1 cellular context compared by ENCODE assay signal in the genomic region with DNA sequence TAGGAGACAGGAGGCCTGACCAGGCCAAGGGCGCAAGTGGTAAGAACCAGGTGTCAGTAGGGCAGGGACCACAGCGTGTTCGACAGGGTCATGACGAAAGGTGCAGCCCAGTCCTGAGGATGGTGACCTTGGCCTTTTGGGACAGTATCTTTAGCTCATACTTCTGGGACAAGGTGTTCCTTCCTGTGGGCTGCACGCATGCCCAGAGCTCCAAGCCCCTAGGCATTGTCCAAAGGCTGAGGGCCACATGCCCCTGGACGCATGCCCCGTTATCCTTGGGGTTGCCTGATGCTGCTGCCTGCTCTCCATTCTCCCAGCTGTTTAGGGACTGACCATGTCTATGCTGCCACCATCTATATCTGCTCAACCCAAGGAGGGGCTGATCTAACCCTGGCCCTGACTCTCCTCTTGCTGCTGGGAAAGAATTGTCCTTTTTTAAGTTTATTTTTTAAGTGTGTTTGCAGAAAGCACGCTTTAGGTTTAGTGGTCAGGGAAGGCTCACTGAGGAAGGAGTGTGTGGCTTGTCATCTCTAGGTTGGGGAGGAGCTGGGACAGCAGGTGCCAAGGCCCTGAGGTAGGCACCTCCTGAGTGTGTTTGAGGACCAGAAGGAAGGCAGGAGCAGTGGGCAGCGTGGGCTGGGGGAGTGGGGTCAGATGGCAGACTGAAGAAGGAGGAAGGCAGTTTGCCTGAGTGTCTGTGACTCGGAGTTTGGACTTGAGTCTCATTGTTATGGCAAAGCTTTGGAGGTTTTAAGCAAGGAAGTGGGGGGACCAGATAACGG.
TF ChIP-seq lines count a peak whose summit lies in the region.

No MANE protein-coding gene starts in this region.

TF ChIP-seq in HepG2, 621 proteins besides CTCF, POLR2A, EP300 and RAD21 (continued from another document):
- TF ChIP-seq, protein P1, sequence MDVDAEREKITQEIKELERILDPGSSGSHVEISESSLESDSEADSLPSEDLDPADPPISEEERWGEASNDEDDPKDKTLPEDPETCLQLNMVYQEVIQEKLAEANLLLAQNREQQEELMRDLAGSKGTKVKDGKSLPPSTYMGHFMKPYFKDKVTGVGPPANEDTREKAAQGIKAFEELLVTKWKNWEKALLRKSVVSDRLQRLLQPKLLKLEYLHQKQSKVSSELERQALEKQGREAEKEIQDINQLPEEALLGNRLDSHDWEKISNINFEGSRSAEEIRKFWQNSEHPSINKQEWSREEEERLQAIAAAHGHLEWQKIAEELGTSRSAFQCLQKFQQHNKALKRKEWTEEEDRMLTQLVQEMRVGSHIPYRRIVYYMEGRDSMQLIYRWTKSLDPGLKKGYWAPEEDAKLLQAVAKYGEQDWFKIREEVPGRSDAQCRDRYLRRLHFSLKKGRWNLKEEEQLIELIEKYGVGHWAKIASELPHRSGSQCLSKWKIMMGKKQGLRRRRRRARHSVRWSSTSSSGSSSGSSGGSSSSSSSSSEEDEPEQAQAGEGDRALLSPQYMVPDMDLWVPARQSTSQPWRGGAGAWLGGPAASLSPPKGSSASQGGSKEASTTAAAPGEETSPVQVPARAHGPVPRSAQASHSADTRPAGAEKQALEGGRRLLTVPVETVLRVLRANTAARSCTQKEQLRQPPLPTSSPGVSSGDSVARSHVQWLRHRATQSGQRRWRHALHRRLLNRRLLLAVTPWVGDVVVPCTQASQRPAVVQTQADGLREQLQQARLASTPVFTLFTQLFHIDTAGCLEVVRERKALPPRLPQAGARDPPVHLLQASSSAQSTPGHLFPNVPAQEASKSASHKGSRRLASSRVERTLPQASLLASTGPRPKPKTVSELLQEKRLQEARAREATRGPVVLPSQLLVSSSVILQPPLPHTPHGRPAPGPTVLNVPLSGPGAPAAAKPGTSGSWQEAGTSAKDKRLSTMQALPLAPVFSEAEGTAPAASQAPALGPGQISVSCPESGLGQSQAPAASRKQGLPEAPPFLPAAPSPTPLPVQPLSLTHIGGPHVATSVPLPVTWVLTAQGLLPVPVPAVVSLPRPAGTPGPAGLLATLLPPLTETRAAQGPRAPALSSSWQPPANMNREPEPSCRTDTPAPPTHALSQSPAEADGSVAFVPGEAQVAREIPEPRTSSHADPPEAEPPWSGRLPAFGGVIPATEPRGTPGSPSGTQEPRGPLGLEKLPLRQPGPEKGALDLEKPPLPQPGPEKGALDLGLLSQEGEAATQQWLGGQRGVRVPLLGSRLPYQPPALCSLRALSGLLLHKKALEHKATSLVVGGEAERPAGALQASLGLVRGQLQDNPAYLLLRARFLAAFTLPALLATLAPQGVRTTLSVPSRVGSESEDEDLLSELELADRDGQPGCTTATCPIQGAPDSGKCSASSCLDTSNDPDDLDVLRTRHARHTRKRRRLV (CRISPR knock-in tag; IDR thresholded peaks at IDR 0.05): no peak
- TF ChIP-seq ZNF678 (CRISPR knock-in tag; IDR thresholded peaks at IDR 0.05): no peak
- TF ChIP-seq ZNF552 (CRISPR knock-in tag; IDR thresholded peaks at IDR 0.05; ENCODE audit: borderline replicate concordance): no peak
- no peak for TF ChIP-seq DMAP1 (CRISPR knock-in tag; IDR thresholded peaks at IDR 0.05)
- peak; percentile 33; the same call in 1 of the 2 replicates for TF ChIP-seq RXRB (CRISPR knock-in tag; IDR thresholded peaks at IDR 0.05; ENCODE audit: borderline replicate concordance)
- TF ChIP-seq, protein P2, sequence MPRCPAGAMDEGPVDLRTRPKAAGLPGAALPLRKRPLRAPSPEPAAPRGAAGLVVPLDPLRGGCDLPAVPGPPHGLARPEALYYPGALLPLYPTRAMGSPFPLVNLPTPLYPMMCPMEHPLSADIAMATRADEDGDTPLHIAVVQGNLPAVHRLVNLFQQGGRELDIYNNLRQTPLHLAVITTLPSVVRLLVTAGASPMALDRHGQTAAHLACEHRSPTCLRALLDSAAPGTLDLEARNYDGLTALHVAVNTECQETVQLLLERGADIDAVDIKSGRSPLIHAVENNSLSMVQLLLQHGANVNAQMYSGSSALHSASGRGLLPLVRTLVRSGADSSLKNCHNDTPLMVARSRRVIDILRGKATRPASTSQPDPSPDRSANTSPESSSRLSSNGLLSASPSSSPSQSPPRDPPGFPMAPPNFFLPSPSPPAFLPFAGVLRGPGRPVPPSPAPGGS (CRISPR knock-in tag; IDR thresholded peaks at IDR 0.05): no peak
- TF ChIP-seq ZNF605 (CRISPR knock-in tag; IDR thresholded peaks at IDR 0.05): no peak
- peak; percentile 83; the same call in 1 of the 2 replicates for TF ChIP-seq ZNF550 (CRISPR knock-in tag; IDR thresholded peaks at IDR 0.05; ENCODE audit: borderline replicate concordance)
- TF ChIP-seq E2F5 (CRISPR knock-in tag; conservative IDR thresholded peaks at IDR 0.05): no peak
- no peak for TF ChIP-seq ZNF431 (CRISPR knock-in tag; IDR thresholded peaks at IDR 0.05; ENCODE audit: borderline replicate concordance, low read depth)
- TF ChIP-seq KDM3A (CRISPR knock-in tag; IDR thresholded peaks at IDR 0.05; ENCODE audit: low read depth): no peak
- TF ChIP-seq KDM1A (CRISPR knock-in tag; IDR thresholded peaks at IDR 0.05): peak; percentile 30; the same call in 1 of the 2 replicates
- no peak for TF ChIP-seq ZBTB21 (CRISPR knock-in tag; IDR thresholded peaks at IDR 0.05)
- TF ChIP-seq ZNF761 (CRISPR knock-in tag; conservative IDR thresholded peaks at IDR 0.05): 0 out of 2 replicates have a peak, but pooled peaks have one; percentile 14
- no peak for TF ChIP-seq MLXIP (CRISPR knock-in tag; IDR thresholded peaks at IDR 0.05; ENCODE audit: borderline replicate concordance)
- no peak for TF ChIP-seq ZSCAN30 (CRISPR knock-in tag; IDR thresholded peaks at IDR 0.05)
- no peak for TF ChIP-seq KDM2A (CRISPR knock-in tag; IDR thresholded peaks at IDR 0.05; ENCODE audit: borderline replicate concordance, low read depth)
- no peak for TF ChIP-seq NCOA2 (CRISPR knock-in tag; IDR thresholded peaks at IDR 0.05)
- TF ChIP-seq ZNF569 (CRISPR knock-in tag; IDR thresholded peaks at IDR 0.05; ENCODE audit: borderline replicate concordance): no peak
- no peak for TF ChIP-seq ZBTB1 (CRISPR knock-in tag; IDR thresholded peaks at IDR 0.05; ENCODE audit: borderline replicate concordance)
- TF ChIP-seq POGK (CRISPR knock-in tag; conservative IDR thresholded peaks at IDR 0.05): no peak
- TF ChIP-seq, protein P3, sequence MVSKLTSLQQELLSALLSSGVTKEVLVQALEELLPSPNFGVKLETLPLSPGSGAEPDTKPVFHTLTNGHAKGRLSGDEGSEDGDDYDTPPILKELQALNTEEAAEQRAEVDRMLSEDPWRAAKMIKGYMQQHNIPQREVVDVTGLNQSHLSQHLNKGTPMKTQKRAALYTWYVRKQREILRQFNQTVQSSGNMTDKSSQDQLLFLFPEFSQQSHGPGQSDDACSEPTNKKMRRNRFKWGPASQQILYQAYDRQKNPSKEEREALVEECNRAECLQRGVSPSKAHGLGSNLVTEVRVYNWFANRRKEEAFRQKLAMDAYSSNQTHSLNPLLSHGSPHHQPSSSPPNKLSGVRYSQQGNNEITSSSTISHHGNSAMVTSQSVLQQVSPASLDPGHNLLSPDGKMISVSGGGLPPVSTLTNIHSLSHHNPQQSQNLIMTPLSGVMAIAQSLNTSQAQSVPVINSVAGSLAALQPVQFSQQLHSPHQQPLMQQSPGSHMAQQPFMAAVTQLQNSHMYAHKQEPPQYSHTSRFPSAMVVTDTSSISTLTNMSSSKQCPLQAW (CRISPR knock-in tag; IDR thresholded peaks at IDR 0.05): peak; percentile 29; the same call in 1 of the 2 replicates
- no peak for TF ChIP-seq ZNF816 (CRISPR knock-in tag; IDR thresholded peaks at IDR 0.05; ENCODE audit: borderline replicate concordance)
- TF ChIP-seq DBP (CRISPR knock-in tag; IDR thresholded peaks at IDR 0.05; ENCODE audit: not compliant biosample characterization): no peak
- no peak for TF ChIP-seq CREB1 (IDR thresholded peaks at IDR 0.05)
- TF ChIP-seq CREB1 (CRISPR knock-in tag; IDR thresholded peaks at IDR 0.05): no peak
TF ChIP-seq in HepG2: peak in this region for 20.
